17 cellular contexts compared by ENCODE assay signal in genomic region chr13:71359641-71360040, GRCh38.
DNase-seq lines count a peak whose midpoint lies in the region; TF ChIP-seq lines count a peak whose summit lies in the region.
"Had no signal": no experiment of that assay in that cellular context is flagged by ENCODE, and none has a peak within 500 bp of the region (broad histone marks: within the 10 kb centered on the region; RNA-seq: fewer than 3 reads in every experiment).

No MANE protein-coding gene starts in this region.

- H3K27me3 ChIP-seq in OCI-LY3 (ENCODE audit: low read depth, low read length): no peaks in the 10 kb centered on the region
- H3K27me3 ChIP-seq in mesenchymal stem cell (ENCODE audit: control insufficient read depth in 1 of 2, insufficient read depth in 1 of 2, low read length in 2 of 2): no peaks in the 10 kb centered on the region
- no peaks in the 10 kb centered on the region for H3K27me3 ChIP-seq in PC-9 (ENCODE audit: insufficient read depth, low read depth)

- H3K18ac ChIP-seq in mesenchymal stem cell (ENCODE audit: low read depth in 1 of 2, low read length in 2 of 2): no peak overlapping the region

- H3K4me3 Mint-ChIP-seq in chondrocyte (ENCODE audit: unreplicated experiment): no peak overlapping the region
- H3K4me3 Mint-ChIP-seq: CD4-positive, alpha-beta memory T cell; GM23338; H9 had no signal

- no peak overlapping the region for H2BK15ac ChIP-seq in mesenchymal stem cell (ENCODE audit: low read depth, poor library complexity, severe bottlenecking)

- POLR2A ChIA-PET in PC-9 (lab: Charles Lee; ENCODE audit: unreplicated experiment): no interaction called here

- no peak overlapping the region for H3K4ac ChIP-seq in mesenchymal stem cell (ENCODE audit: low read depth in 1 of 2, low read length in 2 of 2)

- H2BK120ac ChIP-seq in mesenchymal stem cell (ENCODE audit: low read depth, low read length): no peak overlapping the region

- H3K4me1 Mint-ChIP-seq in chondrocyte (ENCODE audit: low read depth): peaks cover 6% of the 10 kb centered on the region
- H3K4me1 Mint-ChIP-seq: CD4-positive, alpha-beta memory T cell; GM23338; H9 had no signal

- no peak overlapping the region for H3K14ac ChIP-seq in mesenchymal stem cell (ENCODE audit: low read length in 2 of 2)

- TF ChIP-seq CTCF in OCI-LY3 (IDR thresholded peaks at IDR 0.05; ENCODE audit: low read depth, low read length) (no peak), chondrocyte (IDR thresholded peaks at IDR 0.05) (no peak), epithelial cell of esophagus (IDR thresholded peaks at IDR 0.05; ENCODE audit: insufficient read depth, low read depth, low read length, missing control alignments) (no peak), PC-9 (conservative IDR thresholded peaks at IDR 0.05) (no peak)

- H3K9me2 ChIP-seq in PC-9 (ENCODE audit: insufficient read depth): no peaks in the 10 kb centered on the region

- CTCF ChIA-PET in PC-9 (lab: Charles Lee): no interaction called here

- no peak overlapping the region for H2BK12ac ChIP-seq in mesenchymal stem cell (ENCODE audit: low read length in 2 of 2)

- H3K36me3 Mint-ChIP-seq in chondrocyte (ENCODE audit: low read depth): no peaks in the 10 kb centered on the region
- H3K36me3 Mint-ChIP-seq: CD4-positive, alpha-beta memory T cell had no signal

- WGBS in mesenchymal stem cell: 92% methylated on average over 3 of the region's 4 CpGs

- H3K27ac ChIP-seq in OCI-LY3 (ENCODE audit: low read length): no peak overlapping the region
- H3K27ac ChIP-seq in mesenchymal stem cell (ENCODE audit: low read length, poor library complexity, severe bottlenecking): no peak overlapping the region
- no peak overlapping the region for H3K27ac ChIP-seq in PC-9

- DNase-seq in chondrocyte (ENCODE audit: low spot score) (no peak), epithelial cell of esophagus (ENCODE audit: low read depth) (peak; percentile 60), mesenchymal stem cell (peak; percentile 14), HPDE6-E6E7 (ENCODE audit: extremely low spot score) (no peak), foreskin melanocyte (no peak), PC-9 (no peak)
- DNase-seq in stimulated activated CD8-positive, alpha-beta memory T cell treated with anti-CD3 and anti-CD28 coated beads, Interleukin-4, amount 100 ng/mL, for 48 hours: no peak
- DNase-seq: C1 segment of cervical spinal cord; Caco-2; CD4-positive, alpha-beta memory T cell; DMS153; DND-41; GDM1; H9 had no signal

- H3K36me3 ChIP-seq in OCI-LY3 (replicated peaks; ENCODE audit: low read depth, low read length) (no peaks in the 10 kb centered on the region), mesenchymal stem cell (ENCODE audit: control insufficient read depth in 1 of 2, insufficient read depth in 2 of 2, low read depth in 1 of 2, low read length in 2 of 2) (no peaks in the 10 kb centered on the region), PC-9 (ENCODE audit: low read depth) (no peaks in the 10 kb centered on the region)

- no peaks in the 10 kb centered on the region for H3K27me3 Mint-ChIP-seq in chondrocyte (ENCODE audit: low read depth)
- H3K27me3 Mint-ChIP-seq: CD4-positive, alpha-beta memory T cell had no signal

- H3K27ac Mint-ChIP-seq in chondrocyte (ENCODE audit: unreplicated experiment): peak overlapping the region; percentile 25
- H3K27ac Mint-ChIP-seq: CD4-positive, alpha-beta memory T cell; GM23338; H9 had no signal

- no peak overlapping the region for H2BK5ac ChIP-seq in mesenchymal stem cell (ENCODE audit: low read depth, low read length, poor library complexity, severe bottlenecking)

- no peak overlapping the region for H4K91ac ChIP-seq in mesenchymal stem cell (ENCODE audit: low read length)

- H4K20me1 ChIP-seq in OCI-LY3 (ENCODE audit: insufficient read depth, low read length) (no peaks in the 10 kb centered on the region), PC-9 (ENCODE audit: insufficient read depth) (no peaks in the 10 kb centered on the region)

- H3F3A ChIP-seq in PC-9 (ENCODE audit: insufficient read depth, low read depth): no peaks in the 10 kb centered on the region

- H3K23ac ChIP-seq in mesenchymal stem cell (ENCODE audit: low read length in 2 of 2): no peak overlapping the region

- H3K4me1 ChIP-seq in OCI-LY3 (ENCODE audit: low read length): no peaks in the 10 kb centered on the region
- H3K4me1 ChIP-seq in mesenchymal stem cell (ENCODE audit: control insufficient read depth, insufficient read depth, low read depth, low read length): no peaks in the 10 kb centered on the region
- H3K4me1 ChIP-seq in PC-9 (replicated peaks; ENCODE audit: insufficient read depth): no peaks in the 10 kb centered on the region
- H3K4me1 ChIP-seq: Caco-2 had no signal

- H2AFZ ChIP-seq in OCI-LY3 (ENCODE audit: low read depth, low read length) (0 out of 2 replicates have a peak overlapping the region, but pooled peaks have one; percentile 37), mesenchymal stem cell (ENCODE audit: low read depth, low read length) (no peak overlapping the region), PC-9 (no peak overlapping the region)
- H2AFZ ChIP-seq: GM23338 had no signal

- no peaks in the 10 kb centered on the region for H3K79me1 ChIP-seq in mesenchymal stem cell (replicated peaks; ENCODE audit: low read length, poor library complexity, severe bottlenecking)

- no peak overlapping the region for H3K4me3 ChIP-seq in OCI-LY3 (ENCODE audit: low read length)
- H3K4me3 ChIP-seq in epithelial cell of esophagus (ENCODE audit: low read length): no peak overlapping the region
- H3K4me3 ChIP-seq in mesenchymal stem cell (ENCODE audit: insufficient read depth in 1 of 2, low read depth in 1 of 2, low read length in 2 of 2): no peak overlapping the region
- H3K4me3 ChIP-seq in PC-9: no peak overlapping the region
- H3K4me3 ChIP-seq: GM12878, GM23338 had no signal

- intact Hi-C loops in PC-9 (cut with micrococcal nuclease; ENCODE audit: unreplicated experiment): no loop called here

- no TSS peak for BruUV-seq in PC-9 (replicated peaks; lab: Mats Ljungman, UMichigan)

- no peak overlapping the region for H2AK5ac ChIP-seq in mesenchymal stem cell (ENCODE audit: low read length, severe bottlenecking)

- H3K79me2 ChIP-seq in OCI-LY3 (ENCODE audit: low read length) (no peaks in the 10 kb centered on the region), PC-9 (ENCODE audit: low read depth) (no peaks in the 10 kb centered on the region)

- H3K9me3 ChIP-seq in OCI-LY3 (ENCODE audit: insufficient read depth, low read length) (no peaks in the 10 kb centered on the region), mesenchymal stem cell (ENCODE audit: control insufficient read depth, low read length) (no peaks in the 10 kb centered on the region), PC-9 (ENCODE audit: insufficient read depth, low read depth) (no peaks in the 10 kb centered on the region)
- H3K9me3 ChIP-seq: Caco-2 had no signal

- H3K9ac ChIP-seq in OCI-LY3 (ENCODE audit: low read length): no peak overlapping the region
- no peak overlapping the region for H3K9ac ChIP-seq in mesenchymal stem cell (ENCODE audit: low read length)

- H3K4me2 ChIP-seq in OCI-LY3 (ENCODE audit: low read length) (no peak overlapping the region), mesenchymal stem cell (ENCODE audit: low read length, poor library complexity, severe bottlenecking) (no peak overlapping the region), PC-9 (no peak overlapping the region)
- H3K4me2 ChIP-seq: GM23338 had no signal

- H4K8ac ChIP-seq in mesenchymal stem cell (ENCODE audit: low read length): no peak overlapping the region

- peaks cover 3% of the 10 kb centered on the region for H3K9me3 Mint-ChIP-seq in chondrocyte (ENCODE audit: low read depth)
- H3K9me3 Mint-ChIP-seq: GM23338, H9 had no signal

Comparison
In these comparisons a context has a peak if more than half of its experiments do, and no peak if none do; other contexts are left out.
1. DNase-seq: peak in epithelial cell of esophagus (single experiment) and mesenchymal stem cell (single experiment); none in chondrocyte (single experiment), HPDE6-E6E7 (single experiment), foreskin melanocyte (single experiment), PC-9 (0 of 2) and stimulated activated CD8-positive, alpha-beta memory T cell treated with anti-CD3 and anti-CD28 coated beads, Interleukin-4, amount 100 ng/mL, for 48 hours (single experiment).